In the genomic region with DNA sequence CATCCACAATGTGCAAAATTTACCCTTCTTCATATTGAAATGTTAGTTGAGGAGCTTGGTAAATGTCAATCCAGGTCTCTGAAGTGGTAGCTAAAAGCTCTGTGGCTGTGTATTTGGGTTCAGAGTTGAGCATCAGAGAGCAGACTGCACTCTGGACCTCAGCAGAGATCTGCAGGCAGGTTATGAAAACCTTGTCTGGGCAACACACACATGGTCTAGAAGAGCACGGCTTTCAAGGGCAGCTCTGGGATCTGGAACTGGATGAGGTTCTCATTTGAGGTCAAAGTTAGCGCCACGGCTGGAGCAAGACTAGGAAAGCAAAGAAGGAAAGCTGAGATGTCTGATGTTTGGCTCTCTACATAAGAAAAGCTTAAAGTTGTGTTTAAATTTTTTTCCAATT, we compare ENCODE assay signal across 20 cellular contexts.
A peak's percentile ranks its signal among the peaks of the same experiment; 100 is the strongest.
DNase-seq lines count a peak whose midpoint lies in the region; ATAC-seq and TF ChIP-seq lines count a peak whose summit lies in the region.
"Had no signal": no experiment of that assay in that cellular context is flagged by ENCODE, and none has a peak within 500 bp of the region (broad histone marks: within the 10 kb centered on the region; RNA-seq: fewer than 3 reads in every experiment).

No MANE protein-coding gene starts in this region.

- POLR2A ChIA-PET in MCF 10A (lab: Yijun Ruan, JAX) (interaction anchor here (0.6 to 0.8 kb wide), 2 partner anchors 14 to 33 kb away, joined by 3 to 4 read pairs; no protein-coding TSS in a partner anchor), A673 (lab: Charles Lee; ENCODE audit: low non-redundant PET) (no interaction called here)

- H3K27ac Mint-ChIP-seq in MCF 10A (ENCODE audit: low read depth, unreplicated experiment) = no peak overlapping the region
- H3K27ac Mint-ChIP-seq: B cell; CD4-positive, CD25-positive, alpha-beta regulatory T cell; CD8-positive, alpha-beta T cell had no signal

- CTCF ChIA-PET in MCF 10A (lab: Yijun Ruan, JAX) (no interaction called here), A673 (lab: Charles Lee) (no interaction called here)

- peak in 2 of 61 donors; percentile 6 to 12 for DNase-seq in caudate nucleus (lab: John Stamatoyannopoulos, UW)
- peak; percentile 36 for DNase-seq in islet precursor cell
- no peak for DNase-seq in substantia nigra (lab: John Stamatoyannopoulos, UW)
- no peak for DNase-seq in left colon
- no peak for DNase-seq in MCF 10A (ENCODE audit: unreplicated experiment)
- DNase-seq in A673 (ENCODE audit: low spot score) = no peak
- DNase-seq: CD4-positive, CD25-positive, alpha-beta regulatory T cell; CD8-positive, alpha-beta T cell; DMS 273 treated with DMSO at 0.1 percent for 48 hours; DMS79; EL; GDM1; GM23248; H7; HCEC 1CT had no signal

- H3K27me3 ChIP-seq in A673 (replicated peaks; ENCODE audit: insufficient read depth, low read depth, low read length, poor library complexity) = no peaks in the 10 kb centered on the region
- H3K27me3 ChIP-seq: BLaER1 had no signal

- ATAC-seq in left colon = no peak
- ATAC-seq: CD8-positive, alpha-beta T cell; GM12878 had no signal

- no peak overlapping the region for H3K4me3 ChIP-seq in A673 (ENCODE audit: low read depth, low read length, poor library complexity, severe bottlenecking)
- H3K4me3 ChIP-seq: BLaER1, GM12878, GM23248 had no signal

- H3K9me3 ChIP-seq in A673 (ENCODE audit: low read depth, low read length, poor library complexity, severe bottlenecking) = no peaks in the 10 kb centered on the region
- H3K9me3 ChIP-seq: BLaER1 had no signal

- no peak for TF ChIP-seq CTCF in MCF 10A (IDR thresholded peaks at IDR 0.05; ENCODE audit: unreplicated experiment)
- TF ChIP-seq CTCF in A673 (conservative IDR thresholded peaks at IDR 0.05; ENCODE audit: low read depth, low read length) = no peak

- no TSS peak for BruUV-seq in MCF 10A (replicated peaks; lab: Mats Ljungman, UMichigan)
- BruUV-seq in A673 (replicated peaks; lab: Mats Ljungman, UMichigan) = no TSS peak

- peaks cover 13% of the 10 kb centered on the region for H3K4me1 ChIP-seq in A673 (ENCODE audit: insufficient read depth, low read length, poor library complexity, severe bottlenecking)
- H3K4me1 ChIP-seq: BLaER1 had no signal

- no peaks in the 10 kb centered on the region for H3K36me3 Mint-ChIP-seq in MCF 10A (ENCODE audit: insufficient read depth, unreplicated experiment)
- H3K36me3 Mint-ChIP-seq: CD4-positive, CD25-positive, alpha-beta regulatory T cell; CD8-positive, alpha-beta T cell had no signal

- H3K9me3 Mint-ChIP-seq in MCF 10A (ENCODE audit: unreplicated experiment) = no peaks in the 10 kb centered on the region
- H3K9me3 Mint-ChIP-seq: CD8-positive, alpha-beta T cell had no signal

- no peaks in the 10 kb centered on the region for H3K36me3 ChIP-seq in A673 (ENCODE audit: insufficient read depth, low read length, poor library complexity, severe bottlenecking)
- H3K36me3 ChIP-seq: BLaER1 had no signal

- intact Hi-C loops in left colon (cut with DNase I, micrococcal nuclease) = no loop called here
- intact Hi-C loops in MCF 10A (cut with micrococcal nuclease) = no loop called here
- intact Hi-C loops in A673 (cut with micrococcal nuclease; ENCODE audit: unreplicated experiment) = no loop called here

- peak overlapping the region; percentile 5 for H3K27ac ChIP-seq in angular gyrus (ENCODE audit: low read depth, low read length)
- H3K27ac ChIP-seq in caudate nucleus (ENCODE audit: low read depth, low read length) = peak overlapping the region; percentile 77
- peak overlapping the region; percentile 94 for H3K27ac ChIP-seq in substantia nigra (ENCODE audit: low read depth, low read length, poor library complexity, severe bottlenecking)
- H3K27ac ChIP-seq in A673 (ENCODE audit: low read depth, low read length, poor library complexity, severe bottlenecking) = no peak overlapping the region
- H3K27ac ChIP-seq: BLaER1, C4-2B, GM23248 had no signal

- H3K4me3 Mint-ChIP-seq in MCF 10A (ENCODE audit: unreplicated experiment) = no peak overlapping the region
- H3K4me3 Mint-ChIP-seq: B cell; CD4-positive, CD25-positive, alpha-beta regulatory T cell; CD8-positive, alpha-beta T cell had no signal

- no peaks in the 10 kb centered on the region for H3K4me1 Mint-ChIP-seq in MCF 10A (ENCODE audit: insufficient read depth, unreplicated experiment)
- H3K4me1 Mint-ChIP-seq: B cell; CD4-positive, CD25-positive, alpha-beta regulatory T cell had no signal

- H3K27me3 Mint-ChIP-seq in MCF 10A (ENCODE audit: insufficient read depth, unreplicated experiment) = peaks cover 61% of the 10 kb centered on the region
